1 cellular context compared by ENCODE assay signal in the genomic region with DNA sequence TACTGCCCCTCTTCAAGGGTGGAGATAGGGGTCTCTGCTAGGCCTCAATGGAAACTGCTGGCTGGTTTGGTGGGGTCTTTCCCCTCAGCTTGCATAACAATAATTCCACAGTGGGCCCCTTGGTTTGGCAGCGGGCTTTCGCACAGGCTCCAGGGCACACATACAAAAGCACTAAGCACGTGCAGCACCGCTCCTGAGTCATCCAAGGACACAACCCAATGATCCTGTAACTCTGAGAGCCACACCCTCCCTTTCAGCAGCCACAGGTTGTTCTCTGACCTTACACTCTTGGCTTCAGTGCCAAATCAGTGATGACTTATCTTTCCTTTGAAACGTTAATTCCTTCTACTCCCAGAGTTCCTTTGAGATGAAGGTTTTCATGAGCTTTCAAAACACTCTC.
TF ChIP-seq lines count a peak whose summit lies in the region.

No MANE protein-coding gene starts in this region.

TF ChIP-seq in K562, 482 proteins besides CTCF, POLR2A, EP300 and RAD21 (continued from another document and continues in another):
- no peak for TF ChIP-seq ZNF639 (CRISPR knock-in tag; conservative IDR thresholded peaks at IDR 0.05 in 1 of 2, IDR thresholded peaks at IDR 0.05 in 1 of 2)
- TF ChIP-seq, protein P1, sequence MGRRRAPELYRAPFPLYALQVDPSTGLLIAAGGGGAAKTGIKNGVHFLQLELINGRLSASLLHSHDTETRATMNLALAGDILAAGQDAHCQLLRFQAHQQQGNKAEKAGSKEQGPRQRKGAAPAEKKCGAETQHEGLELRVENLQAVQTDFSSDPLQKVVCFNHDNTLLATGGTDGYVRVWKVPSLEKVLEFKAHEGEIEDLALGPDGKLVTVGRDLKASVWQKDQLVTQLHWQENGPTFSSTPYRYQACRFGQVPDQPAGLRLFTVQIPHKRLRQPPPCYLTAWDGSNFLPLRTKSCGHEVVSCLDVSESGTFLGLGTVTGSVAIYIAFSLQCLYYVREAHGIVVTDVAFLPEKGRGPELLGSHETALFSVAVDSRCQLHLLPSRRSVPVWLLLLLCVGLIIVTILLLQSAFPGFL (CRISPR knock-in tag; IDR thresholded peaks at IDR 0.05), result no peak
- no peak for TF ChIP-seq RBM14 (IDR thresholded peaks at IDR 0.05; ENCODE audit: borderline replicate concordance, insufficient read depth, low read depth, low read length)
- no peak for TF ChIP-seq MCM7 (IDR thresholded peaks at IDR 0.05)
- TF ChIP-seq TAL1 (IDR thresholded peaks at IDR 0.05), result no peak
- no peak for TF ChIP-seq RFX1 (IDR thresholded peaks at IDR 0.05)
- TF ChIP-seq ESRRB (CRISPR knock-in tag; IDR thresholded peaks at IDR 0.05; ENCODE audit: borderline replicate concordance), result no peak
- no peak for TF ChIP-seq DACH1 (IDR thresholded peaks at IDR 0.05; ENCODE audit: partially characterized antibody)
- no peak for TF ChIP-seq TARDBP (IDR thresholded peaks at IDR 0.05)
- TF ChIP-seq CREB3L1 (IDR thresholded peaks at IDR 0.05; ENCODE audit: borderline replicate concordance, low read depth), result 0 out of 2 replicates have a peak, but pooled peaks have one; percentile 17
- TF ChIP-seq, protein P2, sequence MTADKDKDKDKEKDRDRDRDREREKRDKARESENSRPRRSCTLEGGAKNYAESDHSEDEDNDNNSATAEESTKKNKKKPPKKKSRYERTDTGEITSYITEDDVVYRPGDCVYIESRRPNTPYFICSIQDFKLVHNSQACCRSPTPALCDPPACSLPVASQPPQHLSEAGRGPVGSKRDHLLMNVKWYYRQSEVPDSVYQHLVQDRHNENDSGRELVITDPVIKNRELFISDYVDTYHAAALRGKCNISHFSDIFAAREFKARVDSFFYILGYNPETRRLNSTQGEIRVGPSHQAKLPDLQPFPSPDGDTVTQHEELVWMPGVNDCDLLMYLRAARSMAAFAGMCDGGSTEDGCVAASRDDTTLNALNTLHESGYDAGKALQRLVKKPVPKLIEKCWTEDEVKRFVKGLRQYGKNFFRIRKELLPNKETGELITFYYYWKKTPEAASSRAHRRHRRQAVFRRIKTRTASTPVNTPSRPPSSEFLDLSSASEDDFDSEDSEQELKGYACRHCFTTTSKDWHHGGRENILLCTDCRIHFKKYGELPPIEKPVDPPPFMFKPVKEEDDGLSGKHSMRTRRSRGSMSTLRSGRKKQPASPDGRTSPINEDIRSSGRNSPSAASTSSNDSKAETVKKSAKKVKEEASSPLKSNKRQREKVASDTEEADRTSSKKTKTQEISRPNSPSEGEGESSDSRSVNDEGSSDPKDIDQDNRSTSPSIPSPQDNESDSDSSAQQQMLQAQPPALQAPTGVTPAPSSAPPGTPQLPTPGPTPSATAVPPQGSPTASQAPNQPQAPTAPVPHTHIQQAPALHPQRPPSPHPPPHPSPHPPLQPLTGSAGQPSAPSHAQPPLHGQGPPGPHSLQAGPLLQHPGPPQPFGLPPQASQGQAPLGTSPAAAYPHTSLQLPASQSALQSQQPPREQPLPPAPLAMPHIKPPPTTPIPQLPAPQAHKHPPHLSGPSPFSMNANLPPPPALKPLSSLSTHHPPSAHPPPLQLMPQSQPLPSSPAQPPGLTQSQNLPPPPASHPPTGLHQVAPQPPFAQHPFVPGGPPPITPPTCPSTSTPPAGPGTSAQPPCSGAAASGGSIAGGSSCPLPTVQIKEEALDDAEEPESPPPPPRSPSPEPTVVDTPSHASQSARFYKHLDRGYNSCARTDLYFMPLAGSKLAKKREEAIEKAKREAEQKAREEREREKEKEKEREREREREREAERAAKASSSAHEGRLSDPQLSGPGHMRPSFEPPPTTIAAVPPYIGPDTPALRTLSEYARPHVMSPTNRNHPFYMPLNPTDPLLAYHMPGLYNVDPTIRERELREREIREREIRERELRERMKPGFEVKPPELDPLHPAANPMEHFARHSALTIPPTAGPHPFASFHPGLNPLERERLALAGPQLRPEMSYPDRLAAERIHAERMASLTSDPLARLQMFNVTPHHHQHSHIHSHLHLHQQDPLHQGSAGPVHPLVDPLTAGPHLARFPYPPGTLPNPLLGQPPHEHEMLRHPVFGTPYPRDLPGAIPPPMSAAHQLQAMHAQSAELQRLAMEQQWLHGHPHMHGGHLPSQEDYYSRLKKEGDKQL (CRISPR knock-in tag; IDR thresholded peaks at IDR 0.05; ENCODE audit: borderline replicate concordance), result no peak
- no peak for TF ChIP-seq HNRNPK (IDR thresholded peaks at IDR 0.05; ENCODE audit: low read depth, low read length, poor library complexity, severe bottlenecking)
- no peak for TF ChIP-seq ZNF282 (CRISPR knock-in tag; IDR thresholded peaks at IDR 0.05)
- no peak for TF ChIP-seq CBFA2T3 (IDR thresholded peaks at IDR 0.05)
- peak; percentile 51; the same call in 1 of the 2 replicates for TF ChIP-seq ATF7 (IDR thresholded peaks at IDR 0.05)
- TF ChIP-seq HMG20A (CRISPR knock-in tag; conservative IDR thresholded peaks at IDR 0.05), result no peak
- TF ChIP-seq ZNF232 (CRISPR knock-in tag; IDR thresholded peaks at IDR 0.05), result no peak
- TF ChIP-seq ILF3 (IDR thresholded peaks at IDR 0.05; ENCODE audit: borderline replicate concordance), result no peak
- no peak for TF ChIP-seq TCFL5 (CRISPR knock-in tag; conservative IDR thresholded peaks at IDR 0.05)
- TF ChIP-seq, protein P3, sequence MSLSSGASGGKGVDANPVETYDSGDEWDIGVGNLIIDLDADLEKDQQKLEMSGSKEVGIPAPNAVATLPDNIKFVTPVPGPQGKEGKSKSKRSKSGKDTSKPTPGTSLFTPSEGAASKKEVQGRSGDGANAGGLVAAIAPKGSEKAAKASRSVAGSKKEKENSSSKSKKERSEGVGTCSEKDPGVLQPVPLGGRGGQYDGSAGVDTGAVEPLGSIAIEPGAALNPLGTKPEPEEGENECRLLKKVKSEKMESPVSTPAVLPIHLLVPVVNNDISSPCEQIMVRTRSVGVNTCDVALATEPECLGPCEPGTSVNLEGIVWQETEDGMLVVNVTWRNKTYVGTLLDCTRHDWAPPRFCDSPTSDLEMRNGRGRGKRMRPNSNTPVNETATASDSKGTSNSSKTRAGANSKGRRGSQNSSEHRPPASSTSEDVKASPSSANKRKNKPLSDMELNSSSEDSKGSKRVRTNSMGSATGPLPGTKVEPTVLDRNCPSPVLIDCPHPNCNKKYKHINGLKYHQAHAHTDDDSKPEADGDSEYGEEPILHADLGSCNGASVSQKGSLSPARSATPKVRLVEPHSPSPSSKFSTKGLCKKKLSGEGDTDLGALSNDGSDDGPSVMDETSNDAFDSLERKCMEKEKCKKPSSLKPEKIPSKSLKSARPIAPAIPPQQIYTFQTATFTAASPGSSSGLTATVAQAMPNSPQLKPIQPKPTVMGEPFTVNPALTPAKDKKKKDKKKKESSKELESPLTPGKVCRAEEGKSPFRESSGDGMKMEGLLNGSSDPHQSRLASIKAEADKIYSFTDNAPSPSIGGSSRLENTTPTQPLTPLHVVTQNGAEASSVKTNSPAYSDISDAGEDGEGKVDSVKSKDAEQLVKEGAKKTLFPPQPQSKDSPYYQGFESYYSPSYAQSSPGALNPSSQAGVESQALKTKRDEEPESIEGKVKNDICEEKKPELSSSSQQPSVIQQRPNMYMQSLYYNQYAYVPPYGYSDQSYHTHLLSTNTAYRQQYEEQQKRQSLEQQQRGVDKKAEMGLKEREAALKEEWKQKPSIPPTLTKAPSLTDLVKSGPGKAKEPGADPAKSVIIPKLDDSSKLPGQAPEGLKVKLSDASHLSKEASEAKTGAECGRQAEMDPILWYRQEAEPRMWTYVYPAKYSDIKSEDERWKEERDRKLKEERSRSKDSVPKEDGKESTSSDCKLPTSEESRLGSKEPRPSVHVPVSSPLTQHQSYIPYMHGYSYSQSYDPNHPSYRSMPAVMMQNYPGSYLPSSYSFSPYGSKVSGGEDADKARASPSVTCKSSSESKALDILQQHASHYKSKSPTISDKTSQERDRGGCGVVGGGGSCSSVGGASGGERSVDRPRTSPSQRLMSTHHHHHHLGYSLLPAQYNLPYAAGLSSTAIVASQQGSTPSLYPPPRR (CRISPR knock-in tag; IDR thresholded peaks at IDR 0.05; ENCODE audit: borderline replicate concordance), result no peak
- TF ChIP-seq AFF1 (IDR thresholded peaks at IDR 0.05; ENCODE audit: low read depth in 1 of 2, partially characterized antibody in 2 of 2), result no peak
- TF ChIP-seq HNRNPL (IDR thresholded peaks at IDR 0.05; ENCODE audit: low read depth, low read length), result no peak
- TF ChIP-seq ZNF77 (CRISPR knock-in tag; IDR thresholded peaks at IDR 0.05), result no peak
- TF ChIP-seq POLR3G (IDR thresholded peaks at IDR 0.05; ENCODE audit: extremely low read depth, insufficient read length, insufficient replicate concordance), result no peak
- TF ChIP-seq XRCC5 (IDR thresholded peaks at IDR 0.05; ENCODE audit: low read depth, low read length), result no peak
- TF ChIP-seq, protein P4, sequence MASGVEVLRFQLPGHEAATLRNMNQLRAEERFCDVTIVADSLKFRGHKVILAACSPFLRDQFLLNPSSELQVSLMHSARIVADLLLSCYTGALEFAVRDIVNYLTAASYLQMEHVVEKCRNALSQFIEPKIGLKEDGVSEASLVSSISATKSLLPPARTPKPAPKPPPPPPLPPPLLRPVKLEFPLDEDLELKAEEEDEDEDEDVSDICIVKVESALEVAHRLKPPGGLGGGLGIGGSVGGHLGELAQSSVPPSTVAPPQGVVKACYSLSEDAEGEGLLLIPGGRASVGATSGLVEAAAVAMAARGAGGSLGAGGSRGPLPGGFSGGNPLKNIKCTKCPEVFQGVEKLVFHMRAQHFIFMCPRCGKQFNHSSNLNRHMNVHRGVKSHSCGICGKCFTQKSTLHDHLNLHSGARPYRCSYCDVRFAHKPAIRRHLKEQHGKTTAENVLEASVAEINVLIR (CRISPR knock-in tag; IDR thresholded peaks at IDR 0.05), result no peak
- TF ChIP-seq MEIS2 (IDR thresholded peaks at IDR 0.05; ENCODE audit: partially characterized antibody), result peak; percentile 18
- no peak for TF ChIP-seq SNRNP70 (optimal IDR thresholded peaks at IDR 0.05; ENCODE audit: low read depth, low read length)
- no peak for TF ChIP-seq STAT5B (CRISPR knock-in tag; IDR thresholded peaks at IDR 0.05)
- TF ChIP-seq ZNF408 (CRISPR knock-in tag; IDR thresholded peaks at IDR 0.05; ENCODE audit: low read depth), result no peak
- no peak for TF ChIP-seq SNIP1 (IDR thresholded peaks at IDR 0.05; ENCODE audit: low read depth)
- no peak for TF ChIP-seq IFI16 (CRISPR knock-in tag; IDR thresholded peaks at IDR 0.05)
- TF ChIP-seq KDM2B (CRISPR knock-in tag; IDR thresholded peaks at IDR 0.05), result no peak
- TF ChIP-seq SMARCB1 (IDR thresholded peaks at IDR 0.05; ENCODE audit: insufficient read length, low read depth), result no peak
- no peak for TF ChIP-seq DLX4 (CRISPR knock-in tag; IDR thresholded peaks at IDR 0.05)
- TF ChIP-seq NCOR1 (IDR thresholded peaks at IDR 0.05), result no peak
- no peak for TF ChIP-seq ZNF274 (IDR thresholded peaks at IDR 0.05; ENCODE audit: borderline replicate concordance, low read depth, low read length)
- no peak for TF ChIP-seq ZNF165 (CRISPR knock-in tag; IDR thresholded peaks at IDR 0.05; ENCODE audit: borderline replicate concordance)
- TF ChIP-seq TEAD1 (CRISPR knock-in tag; IDR thresholded peaks at IDR 0.05), result no peak
- no peak for TF ChIP-seq U2AF1 (optimal IDR thresholded peaks at IDR 0.05; ENCODE audit: low read depth, low read length)
- TF ChIP-seq GTF2B (IDR thresholded peaks at IDR 0.05; ENCODE audit: extremely low read depth, insufficient read length), result no peak
